ENCODE assay signal across 22 cellular contexts in the genomic region with DNA sequence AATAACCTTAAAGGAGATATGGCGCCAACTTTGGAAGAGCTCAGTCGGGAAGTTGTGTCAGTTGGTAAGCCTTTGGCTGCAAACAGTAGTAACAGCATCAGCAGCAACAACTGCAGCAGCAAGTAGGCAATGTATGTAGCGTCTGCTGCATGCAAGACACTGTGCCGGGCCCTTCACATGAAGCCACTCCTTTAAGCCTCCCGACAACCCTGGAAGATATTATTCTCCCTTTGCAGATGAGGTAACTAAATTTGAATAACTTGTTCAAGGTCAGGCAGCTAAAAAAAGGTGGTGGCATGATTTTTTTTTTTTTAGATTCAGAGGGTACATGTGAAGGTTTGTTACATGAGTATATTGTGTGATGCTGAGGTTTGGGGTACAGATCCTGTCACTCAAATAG. TPM values are rescaled to one million over a fixed set of nuclear protein-coding genes. Genes with fewer than 3 reads are reported as not detected.
"Had no signal": no experiment of that assay in that cellular context is flagged by ENCODE, and none has a peak within 500 bp of the region (broad histone marks: within the 10 kb centered on the region; RNA-seq: fewer than 3 reads in every experiment).

No MANE protein-coding gene starts in this region.

- H3K36me3 Mint-ChIP-seq: natural killer cell had no signal

- ATAC-seq: activated T-cell treated with anti-CD3 and anti-CD28 coated beads, Interleukin-2, amount 50 U/mL, for 4 hours; body of pancreas; natural killer cell; pancreas; right lobe of liver had no signal

- H3K4me3 ChIP-seq: body of pancreas, pancreas, right lobe of liver, thyroid gland, uterus had no signal

- H3K9me3 Mint-ChIP-seq: activated CD4-positive, alpha-beta T cell treated with anti-CD3 and anti-CD28 coated beads, Interleukin-2, amount 10 ng/mL, durations not matched to agents 24 days and 14 days; activated naive CD4-positive, alpha-beta T cell treated with anti-CD3 and anti-CD28 coated beads for 36 hours; activated T-cell treated with anti-CD3 and anti-CD28 coated beads, Interleukin-2, amount 50 U/mL, for 4 hours; natural killer cell had no signal

- H3K4me3 Mint-ChIP-seq: activated CD4-positive, alpha-beta T cell treated with anti-CD3 and anti-CD28 coated beads, Interleukin-2, amount 10 ng/mL, durations not matched to agents 24 days and 14 days; activated naive CD4-positive, alpha-beta T cell treated with anti-CD3 and anti-CD28 coated beads for 36 hours; activated T-cell treated with anti-CD3 and anti-CD28 coated beads, Interleukin-2, amount 50 U/mL, for 4 hours; natural killer cell had no signal

- H3K27ac ChIP-seq: body of pancreas, neutrophil, pancreas, right lobe of liver, thyroid gland, uterus had no signal

- DNase-seq: activated CD4-positive, alpha-beta T cell treated with anti-CD3 and anti-CD28 coated beads, Interleukin-2, amount 10 ng/mL, durations not matched to agents 24 days and 14 days; activated CD4-positive, CD25-positive, alpha-beta regulatory T cell; activated CD8-positive, alpha-beta memory T cell treated with anti-CD3 and anti-CD28 coated beads, Interleukin-2, amount 50 U/mL, for 4 hours; activated naive CD4-positive, alpha-beta T cell treated with anti-CD3 and anti-CD28 coated beads for 36 hours; activated T-cell treated with anti-CD3 and anti-CD28 coated beads, Interleukin-2, amount 50 U/mL, for 4 hours; body of pancreas; natural killer cell; pancreas; right lobe of liver; stimulated activated naive CD4-positive, alpha-beta T cell treated with Interleukin-2 at 50 U/mL for 16 hours; T-helper 9 cell; thyroid gland; uterus had no signal

- H3K27ac Mint-ChIP-seq: activated CD4-positive, alpha-beta T cell treated with anti-CD3 and anti-CD28 coated beads, Interleukin-2, amount 10 ng/mL, durations not matched to agents 24 days and 14 days; activated naive CD4-positive, alpha-beta T cell treated with anti-CD3 and anti-CD28 coated beads for 36 hours; natural killer cell had no signal

- H3K27me3 Mint-ChIP-seq: activated CD4-positive, alpha-beta T cell treated with anti-CD3 and anti-CD28 coated beads, Interleukin-2, amount 10 ng/mL, durations not matched to agents 24 days and 14 days had no signal

- H3K9me3 ChIP-seq: body of pancreas, neutrophil, pancreas, right lobe of liver, thyroid gland, uterus had no signal

- H3K27me3 ChIP-seq: body of pancreas, neutrophil, pancreas, right lobe of liver, thyroid gland, uterus had no signal

- H3K4me1 ChIP-seq: uterus had no signal

- H3K36me3 ChIP-seq: pancreas, right lobe of liver, thyroid gland, uterus had no signal

RNA-seq across cellular contexts. Expression of gene WDR87, which starts 20.3 kb away (rescaled TPM):
- total RNA-seq: activated CD4-positive, alpha-beta T cell treated with anti-CD3 and anti-CD28 coated beads, Interleukin-2, amount 10 ng/mL, durations not matched to agents 24 days and 14 days; activated naive CD4-positive, alpha-beta T cell treated with anti-CD3 and anti-CD28 coated beads for 36 hours; activated T-cell treated with anti-CD3 and anti-CD28 coated beads, Interleukin-2, amount 50 U/mL, for 4 hours; body of pancreas; cardiac septum; dermis microvascular lymphatic vessel endothelial cell; fibroblast of villous mesenchyme; glomerular endothelial cell; lower leg skin; mesenteric fat pad; natural killer cell; pancreas; pulmonary artery endothelial cell; right lobe of liver; subcutaneous adipose tissue; uterus had no signal
